Comparison of ENCODE assay signal across 28 cellular contexts in the genomic region with DNA sequence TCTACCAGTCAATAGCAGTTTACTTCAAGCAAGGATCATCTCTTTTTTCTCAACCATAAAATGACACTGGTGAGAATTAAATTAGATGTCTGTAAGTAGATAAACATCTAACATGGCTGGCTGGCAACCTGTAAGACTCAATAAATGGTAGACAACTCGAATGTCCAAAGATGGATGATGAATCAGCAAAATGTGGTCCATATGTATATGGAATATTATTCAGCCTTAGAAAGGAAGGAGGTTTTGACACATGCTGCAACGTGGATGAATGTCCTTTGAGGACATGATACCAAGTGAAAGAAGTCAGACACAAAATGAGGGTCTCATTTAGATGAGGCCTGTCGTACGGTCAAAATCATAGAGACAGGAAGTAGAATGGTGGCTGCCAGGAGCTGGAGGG.
"Had no signal": no experiment of that assay in that cellular context is flagged by ENCODE, and none has a peak within 500 bp of the region (broad histone marks: within the 10 kb centered on the region; RNA-seq: fewer than 3 reads in every experiment).

No MANE protein-coding gene starts in this region.

- DNase-seq: activated CD4-positive, alpha-beta memory T cell treated with anti-CD3 and anti-CD28 coated beads, Interleukin-2, amount 10 ng/mL, durations not matched to agents 7 days and 5 days; activated CD4-positive, alpha-beta T cell treated with anti-CD3 and anti-CD28 coated beads for 36 hours; activated CD4-positive, alpha-beta T cell treated with anti-CD3 and anti-CD28 coated beads, Interleukin-2, amount 10 ng/mL, durations not matched to agents 24 days and 14 days; activated CD4-positive, alpha-beta T cell treated with anti-CD3 and anti-CD28 coated beads, Interleukin-2, amount 50 U/mL, for 4 hours; activated CD4-positive, CD25-positive, alpha-beta regulatory T cell; activated CD4-positive, CD25-positive, alpha-beta regulatory T cell treated with anti-CD3 and anti-CD28 coated beads, Interleukin-2, amount 50 U/mL, for 72 hours; activated CD8-positive, alpha-beta memory T cell treated with anti-CD3 and anti-CD28 coated beads, Interleukin-2, amount 50 U/mL, for 48 hours; activated gamma-delta T cell; activated naive CD4-positive, alpha-beta T cell; activated naive CD4-positive, alpha-beta T cell treated with anti-CD3 and anti-CD28 coated beads, Interleukin-2, amount 10 ng/mL, durations not matched to agents 7 days and 5 days; activated naive CD8-positive, alpha-beta T cell treated with anti-CD3 and anti-CD28 coated beads, Interleukin-2, amount 10 ng/mL, durations not matched to agents 7 days and 5 days; activated T-cell treated with anti-CD3 and anti-CD28 coated beads for 4 hours; activated T-cell treated with anti-CD3 and anti-CD28 coated beads, Interleukin-2, amount 50 U/mL, for 24 hours; activated T-cell treated with anti-CD3 and anti-CD28 coated beads, Interleukin-2, amount 50 U/mL, for 72 hours; brain microvascular endothelial cell; dorsolateral prefrontal cortex; effector memory CD4-positive, alpha-beta T cell; endodermal cell; foreskin fibroblast; head of caudate nucleus; hippocampal formation; T1000 had no signal

- H3K27ac ChIP-seq: ascending aorta, brain microvascular endothelial cell, coronary artery, dorsolateral prefrontal cortex had no signal

- H3K4me3 ChIP-seq: ascending aorta, coronary artery, dorsolateral prefrontal cortex had no signal

- H3K9me3 Mint-ChIP-seq: activated CD4-positive, alpha-beta memory T cell treated with anti-CD3 and anti-CD28 coated beads, Interleukin-2, amount 10 ng/mL, durations not matched to agents 7 days and 5 days; activated CD4-positive, alpha-beta T cell treated with anti-CD3 and anti-CD28 coated beads, Interleukin-2, amount 10 ng/mL, durations not matched to agents 24 days and 14 days; activated naive CD4-positive, alpha-beta T cell treated with anti-CD3 and anti-CD28 coated beads, Interleukin-2, amount 10 ng/mL, durations not matched to agents 7 days and 5 days; activated naive CD8-positive, alpha-beta T cell treated with anti-CD3 and anti-CD28 coated beads, Interleukin-2, amount 10 ng/mL, durations not matched to agents 7 days and 5 days; activated T-cell treated with anti-CD3 and anti-CD28 coated beads, Interleukin-2, amount 50 U/mL, for 24 hours; activated T-cell treated with anti-CD3 and anti-CD28 coated beads, Interleukin-2, amount 50 U/mL, for 72 hours; central memory CD8-positive, alpha-beta T cell; dendritic cell treated with granulocyte-macrophage colony-stimulating factor and Interleukin-4, amounts not matched to agents 40 ng/mL and 50 ng/mL, for 4 days; T-helper 2 cell treated with Interferon-gamma antibody and Interleukin-4, amounts not matched to agents 5 μg/mL and 100 μg/mL, for 36 hours had no signal

- H3K36me3 Mint-ChIP-seq: activated naive CD4-positive, alpha-beta T cell treated with anti-CD3 and anti-CD28 coated beads, Interleukin-2, amount 10 ng/mL, durations not matched to agents 7 days and 5 days; activated naive CD4-positive, alpha-beta T cell treated with anti-CD3 and anti-CD28 coated beads, Interleukin-2, amount 50 U/mL, for 72 hours; activated naive CD8-positive, alpha-beta T cell treated with anti-CD3 and anti-CD28 coated beads, Interleukin-2, amount 10 ng/mL, durations not matched to agents 7 days and 5 days had no signal

- H3K4me1 Mint-ChIP-seq: central memory CD8-positive, alpha-beta T cell had no signal

- H3K27ac Mint-ChIP-seq: activated CD4-positive, alpha-beta memory T cell treated with anti-CD3 and anti-CD28 coated beads, Interleukin-2, amount 10 ng/mL, durations not matched to agents 7 days and 5 days; activated CD4-positive, alpha-beta T cell treated with anti-CD3 and anti-CD28 coated beads for 36 hours; activated CD4-positive, alpha-beta T cell treated with anti-CD3 and anti-CD28 coated beads, Interleukin-2, amount 10 ng/mL, durations not matched to agents 24 days and 14 days; activated naive CD4-positive, alpha-beta T cell treated with anti-CD3 and anti-CD28 coated beads, Interleukin-2, amount 10 ng/mL, durations not matched to agents 7 days and 5 days; activated naive CD4-positive, alpha-beta T cell treated with anti-CD3 and anti-CD28 coated beads, Interleukin-2, amount 50 U/mL, for 72 hours; activated naive CD8-positive, alpha-beta T cell treated with anti-CD3 and anti-CD28 coated beads, Interleukin-2, amount 10 ng/mL, durations not matched to agents 7 days and 5 days; activated T-cell treated with anti-CD3 and anti-CD28 coated beads, Interleukin-2, amount 50 U/mL, for 24 hours; activated T-cell treated with anti-CD3 and anti-CD28 coated beads, Interleukin-2, amount 50 U/mL, for 72 hours; dendritic cell treated with granulocyte-macrophage colony-stimulating factor and Interleukin-4, amounts not matched to agents 40 ng/mL and 50 ng/mL, for 4 days; endodermal cell; T-helper 2 cell treated with Interferon-gamma antibody and Interleukin-4, amounts not matched to agents 5 μg/mL and 100 μg/mL, for 36 hours had no signal

- H3K9me3 ChIP-seq: ascending aorta had no signal

- H3K36me3 ChIP-seq: ascending aorta, brain microvascular endothelial cell had no signal

- H3K4me3 Mint-ChIP-seq: activated CD4-positive, alpha-beta memory T cell treated with anti-CD3 and anti-CD28 coated beads, Interleukin-2, amount 10 ng/mL, durations not matched to agents 7 days and 5 days; activated CD4-positive, alpha-beta T cell treated with anti-CD3 and anti-CD28 coated beads for 36 hours; activated CD4-positive, alpha-beta T cell treated with anti-CD3 and anti-CD28 coated beads, Interleukin-2, amount 10 ng/mL, durations not matched to agents 24 days and 14 days; activated naive CD4-positive, alpha-beta T cell treated with anti-CD3 and anti-CD28 coated beads, Interleukin-2, amount 10 ng/mL, durations not matched to agents 7 days and 5 days; activated naive CD8-positive, alpha-beta T cell treated with anti-CD3 and anti-CD28 coated beads, Interleukin-2, amount 10 ng/mL, durations not matched to agents 7 days and 5 days; activated T-cell treated with anti-CD3 and anti-CD28 coated beads, Interleukin-2, amount 50 U/mL, for 24 hours; activated T-cell treated with anti-CD3 and anti-CD28 coated beads, Interleukin-2, amount 50 U/mL, for 72 hours; central memory CD8-positive, alpha-beta T cell; dendritic cell treated with granulocyte-macrophage colony-stimulating factor and Interleukin-4, amounts not matched to agents 40 ng/mL and 50 ng/mL, for 4 days; endodermal cell; T-helper 2 cell treated with Interferon-gamma antibody and Interleukin-4, amounts not matched to agents 5 μg/mL and 100 μg/mL, for 36 hours had no signal
